8 cellular contexts compared by ENCODE assay signal in the genomic region with DNA sequence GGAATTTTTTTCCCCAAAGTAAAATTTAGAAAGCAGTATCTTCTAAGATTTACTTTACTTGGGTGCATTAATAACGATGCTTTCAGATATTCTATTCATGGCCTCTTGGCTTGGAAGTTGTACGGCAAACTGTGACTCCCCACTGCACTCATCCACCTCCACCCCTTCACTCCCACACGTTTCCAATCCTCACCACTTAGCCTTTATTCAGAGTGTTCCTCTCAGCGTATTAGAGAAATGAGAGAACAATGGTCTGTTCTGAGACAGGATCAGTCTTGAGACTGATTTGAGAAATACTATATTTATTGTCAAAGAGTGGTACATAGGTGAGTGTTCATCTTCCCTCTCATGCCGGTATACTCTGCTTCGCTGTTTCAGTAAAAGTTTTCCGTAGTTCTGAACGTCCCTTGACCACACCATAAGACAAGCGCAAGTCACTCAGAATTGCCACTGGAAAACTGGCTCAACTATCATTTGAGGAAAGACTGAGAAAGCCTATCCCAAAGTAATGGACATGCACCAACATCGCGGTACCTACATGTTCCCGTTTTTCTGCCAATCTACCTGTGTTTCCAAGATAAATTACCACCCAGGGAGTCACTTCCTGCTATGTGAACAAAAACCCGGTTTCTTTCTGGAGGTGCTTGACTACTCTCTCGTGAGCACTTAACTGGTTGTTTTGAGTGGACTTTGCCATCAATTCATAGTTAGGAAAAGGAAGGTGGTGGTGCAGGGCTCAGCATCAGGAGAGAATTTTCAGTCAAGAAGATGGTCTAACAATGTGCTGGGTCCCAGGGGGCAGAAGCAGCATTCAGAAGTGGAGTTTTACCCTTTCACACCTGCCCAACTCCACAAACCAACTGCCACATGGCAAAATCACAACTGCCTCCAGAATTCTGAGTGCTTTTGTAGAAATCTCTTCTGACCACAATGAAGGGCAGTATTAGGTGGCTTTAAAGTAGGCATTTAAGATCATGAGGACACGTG. TPM values are rescaled to one million over a fixed set of nuclear protein-coding genes. Genes with fewer than 3 reads are reported as not detected.
DNase-seq lines count a peak whose midpoint lies in the region; ATAC-seq and TF ChIP-seq lines count a peak whose summit lies in the region.

No MANE protein-coding gene starts in this region.

- H3K27me3 Mint-ChIP-seq in brain (peaks cover 42% of the 10 kb centered on the region), CD14-positive monocyte (ENCODE audit: low read depth in 3 of 3) (peaks cover 59 to 76% (median 71%) of the 10 kb centered on the region in 3 donors)

- H3K27ac ChIP-seq in heart right ventricle (peak overlapping the region in 9 of 10 donors; percentile 80 to 92 (median 83)), uterus (peak overlapping the region; percentile 9 to 79)

- 12 to 22% methylated on average over 15 of the region's 15 CpGs for WGBS in heart right ventricle, 2 donors

- DNase-seq in heart right ventricle (no peak), Right ventricle myocardium superior (no peak), uterus (no peak), CD14-positive monocyte (ENCODE audit: low spot score) (no peak)

- intact Hi-C loops in heart right ventricle (cut with DNase I), result loop anchor here in 9 of 10 donors (2.0 to 10.0 kb wide), 16 partner anchors 75 to 278 kb away; no protein-coding TSS in a partner anchor
- intact Hi-C loops in Right ventricle myocardium superior (cut with DNase I), result loop anchor here (10.0 kb wide), 5 partner anchors 85 to 275 kb away; no protein-coding TSS in a partner anchor
- intact Hi-C loops in uterus (cut with DNase I; ENCODE audit: low total_unique reads), result no loop called here
- intact Hi-C loops in CD14-positive monocyte (cut with micrococcal nuclease), result no loop called here

- H3K36me3 Mint-ChIP-seq in brain (peaks cover 42% of the 10 kb centered on the region), CD14-positive monocyte (peaks cover 0 to 3% of the 10 kb centered on the region in 2 donors)

- H3K4me3 Mint-ChIP-seq in brain (peak overlapping the region; percentile 84 to 94 (median 88)), CD14-positive monocyte (peak overlapping the region in 1 of 2 donors; percentile 97)

- no peak for TF ChIP-seq POLR2A in uterus (IDR thresholded peaks at IDR 0.05)

- H3K4me1 Mint-ChIP-seq in brain (peaks cover 75% of the 10 kb centered on the region), CD14-positive monocyte (peaks cover 18% of the 10 kb centered on the region)

- H3K9me3 Mint-ChIP-seq in brain (peaks cover 0 to 10% (median 5%) of the 10 kb centered on the region in 5 experiments), CD14-positive monocyte (peaks cover 0 to 21% (median 4%) of the 10 kb centered on the region in 7 donors)

- no peaks in the 10 kb centered on the region for H3K9me3 ChIP-seq in heart right ventricle
- no peaks in the 10 kb centered on the region for H3K9me3 ChIP-seq in mononuclear cell (ENCODE audit: low read depth, low read length)
- H3K9me3 ChIP-seq in uterus, result no peaks in the 10 kb centered on the region

- ATAC-seq in heart right ventricle (peak in 1 of 8 donors; percentile 1), Right ventricle myocardium superior (ENCODE audit: poor library complexity) (no peak), HG03039 (IDR thresholded peaks at IDR 0.05; ENCODE audit: unreplicated experiment) (no peak), GM21526 (IDR thresholded peaks at IDR 0.05; ENCODE audit: low FRiP score, unreplicated experiment) (no peak)

- H3K4me3 ChIP-seq in heart right ventricle, result peak overlapping the region; percentile 73 to 93 (median 80)
- peak overlapping the region; percentile 36 for H3K4me3 ChIP-seq in mononuclear cell (ENCODE audit: low read length)
- peak overlapping the region; percentile 64 to 68 for H3K4me3 ChIP-seq in uterus

- H3K27ac Mint-ChIP-seq in brain, result peak overlapping the region; percentile 36 to 93 (median 77)
- H3K27ac Mint-ChIP-seq in CD14-positive monocyte, result no peak overlapping the region

- H3K27me3 ChIP-seq in heart right ventricle (peaks cover 0 to 53% (median 0%) of the 10 kb centered on the region in 7 donors), mononuclear cell (ENCODE audit: insufficient read depth, low read length) (peaks cover 52% of the 10 kb centered on the region), uterus (no peaks in the 10 kb centered on the region)

- no peak for TF ChIP-seq CTCF in heart right ventricle (IDR thresholded peaks at IDR 0.05)
- no peak for TF ChIP-seq CTCF in brain (conservative IDR thresholded peaks at IDR 0.05)
- TF ChIP-seq CTCF in uterus (IDR thresholded peaks at IDR 0.05), result no peak
- TF ChIP-seq CTCF in CD14-positive monocyte (IDR thresholded peaks at IDR 0.05), result no peak

- H3K36me3 ChIP-seq in heart right ventricle, result no peaks in the 10 kb centered on the region
- no peaks in the 10 kb centered on the region for H3K36me3 ChIP-seq in uterus

- peaks cover 0 to 61% (median 38%) of the 10 kb centered on the region in 9 donors for H3K4me1 ChIP-seq in heart right ventricle
- peaks cover 20% of the 10 kb centered on the region for H3K4me1 ChIP-seq in mononuclear cell (ENCODE audit: insufficient read depth, low read length)
- H3K4me1 ChIP-seq in uterus, result peaks cover 0 to 6% of the 10 kb centered on the region in 2 donors

RNA-seq across cellular contexts. Expression of a gene that starts 1.5 kb away (rescaled TPM):
- total RNA-seq in heart right ventricle (100 to 1,000 TPM in 7 of 10 donors, 10 to 100 TPM in 3; 50.8 to 281 (median 169) TPM), Right ventricle myocardium superior (111 TPM), mononuclear cell (2.3 TPM), uterus (10 to 100 TPM in 1 of 4 donors, 1 to 10 TPM in 3; 2.6 to 42.7 (median 8.7) TPM)
- polyA plus RNA-seq in heart right ventricle (100 to 1,000 TPM in 1 of 2 donors, 10 to 100 TPM in 1; 33.7 to 256 TPM), brain (ENCODE audit: insufficient read depth, low read depth, low replicate concordance) (23.4 TPM), CD14-positive monocyte (under 1 TPM in 1 of 2 donors, not detected in 1; 0.06 TPM)

Comparison
In these comparisons a context has a peak if more than half of its experiments do, and no peak if none do; other contexts are left out.
1. H3K27ac Mint-ChIP-seq: peak in brain (5 of 5); none in CD14-positive monocyte (0 of 7).
2. intact Hi-C loops: an anchor here in heart right ventricle (2.0 to 10.0 kb wide) and Right ventricle myocardium superior (10.0 kb wide); none called in uterus and CD14-positive monocyte.
3. Peak in every context shown above with its lines, with median percentiles within 50 percentile points of each other: H3K4me3 ChIP-seq.